Comparison of ENCODE assay signal across 14 cellular contexts in genomic region chr1:228830185-228830953, GRCh38.
DNase-seq lines count a peak whose midpoint lies in the region; ATAC-seq, FAIRE-seq and TF ChIP-seq lines count a peak whose summit lies in the region.
"Had no signal": no experiment of that assay in that cellular context is flagged by ENCODE, and none has a peak within 500 bp of the region (broad histone marks: within the 10 kb centered on the region; RNA-seq: fewer than 3 reads in every experiment).

No MANE protein-coding gene starts in this region.

- H3K4me3 Mint-ChIP-seq in activated CD8-positive, alpha-beta memory T cell treated with anti-CD3 and anti-CD28 coated beads, Interleukin-2, amount 10 ng/mL, durations not matched to agents 7 days and 5 days, result no peak overlapping the region
- H3K4me3 Mint-ChIP-seq: activated CD4-positive, alpha-beta T cell treated with anti-CD3 and anti-CD28 coated beads for 36 hours had no signal

- no peak for TF ChIP-seq RAD21 in GM12878 (IDR thresholded peaks at IDR 0.05; ENCODE audit: insufficient read depth, low read depth, low read length)

- H3K4me2 ChIP-seq in GM12878 (ENCODE audit: control insufficient read depth, insufficient read depth), result no peak overlapping the region
- H3K4me2 ChIP-seq: KMS-11 had no signal

- peaks cover 3% of the 10 kb centered on the region for H3K36me3 Mint-ChIP-seq in activated CD8-positive, alpha-beta memory T cell treated with anti-CD3 and anti-CD28 coated beads, Interleukin-2, amount 10 ng/mL, durations not matched to agents 7 days and 5 days

- H3K9me3 Mint-ChIP-seq in activated CD8-positive, alpha-beta memory T cell treated with anti-CD3 and anti-CD28 coated beads, Interleukin-2, amount 10 ng/mL, durations not matched to agents 7 days and 5 days (ENCODE audit: low read depth), result no peaks in the 10 kb centered on the region

- no peaks in the 10 kb centered on the region for H4K20me1 ChIP-seq in GM12878 (ENCODE audit: control insufficient read depth, insufficient read depth)

- peaks cover 63% of the 10 kb centered on the region for H3K4me1 Mint-ChIP-seq in activated CD8-positive, alpha-beta memory T cell treated with anti-CD3 and anti-CD28 coated beads, Interleukin-2, amount 10 ng/mL, durations not matched to agents 7 days and 5 days

- in situ Hi-C loops in GM12878 (cut with MboI), result no loop called here

- no peaks in the 10 kb centered on the region for H3K36me3 ChIP-seq in GM12878 (ENCODE audit: control insufficient read depth in 2 of 2, insufficient read depth in 2 of 2, low read length in 1 of 2)
- no peaks in the 10 kb centered on the region for H3K36me3 ChIP-seq in right lobe of liver

- TF ChIP-seq CTCF in GM12878 (IDR thresholded peaks at IDR 0.05 in 2 of 3, conservative IDR thresholded peaks at IDR 0.05 in 1 of 3; ENCODE audit: control insufficient read depth in 2 of 3, extremely low read depth in 1 of 3, insufficient read depth in 1 of 3, low read depth in 3 of 3, low read length in 3 of 3) (no peak), right lobe of liver (IDR thresholded peaks at IDR 0.05) (no peak)

- POLR2A ChIA-PET in GM12878 (lab: Charles Lee), result no interaction called here

- RAD21 ChIA-PET in GM12878 (lab: Charles Lee; ENCODE audit: unreplicated experiment), result interaction anchor here (2.9 kb wide), 1 partner anchor 19 kb away, joined by 18 read pairs; no protein-coding TSS in a partner anchor

- ATAC-seq in activated CD8-positive, alpha-beta memory T cell treated with anti-CD3 and anti-CD28 coated beads, Interleukin-2, amount 10 ng/mL, durations not matched to agents 7 days and 5 days, result peak; percentile 28
- ATAC-seq in GM12878 (peak; percentile 11), right lobe of liver (peak; percentile 39 to 91 (median 48)), HG03097 (IDR thresholded peaks at IDR 0.05; ENCODE audit: low FRiP score, unreplicated experiment) (no peak)

- 78% methylated on average over 14 of the region's 14 CpGs for WGBS in GM12878 (ENCODE audit: insufficient coverage, insufficient replicate concordance, low lambda C conversion rate, missing lambda C conversion rate)
- 40% methylated on average over 1 of the region's 14 CpGs for WGBS in right lobe of liver (ENCODE audit: insufficient coverage, low coverage, low lambda C conversion rate, missing lambda C conversion rate)

- DNase-seq in activated CD8-positive, alpha-beta memory T cell treated with anti-CD3 and anti-CD28 coated beads, Interleukin-2, amount 10 ng/mL, durations not matched to agents 7 days and 5 days, result no peak
- DNase-seq in activated CD8-positive, alpha-beta memory T cell treated with anti-CD3 and anti-CD28 coated beads, Interleukin-2, amount 50 U/mL, for 4 hours, result no peak
- DNase-seq in GM12878 (ENCODE audit: low read depth, low spot score), result no peak
- peak in 2 of 3 donors; percentile 30 to 90 for DNase-seq in right lobe of liver
- peak; percentile 83 for DNase-seq in superior temporal gyrus (ENCODE audit: extremely low spot score)
- no peak for DNase-seq in GF-D8 (lab: John Stamatoyannopoulos, UW)
- DNase-seq in dedifferentiated amniotic fluid mesenchymal stem cell (ENCODE audit: extremely low spot score), result no peak
- DNase-seq: activated CD4-positive, alpha-beta T cell treated with anti-CD3 and anti-CD28 coated beads for 36 hours; activated naive CD4-positive, alpha-beta T cell treated with Interleukin-2 at 50 U/mL for 16 hours; cortex of kidney; NCI-H2227 treated with DMSO at 0.1 percent for 48 hours had no signal

- no peak for FAIRE-seq in GM12878 (lab: Jason Lieb, UNC)
- FAIRE-seq: G401.6 had no signal

- H3K4me1 ChIP-seq in GM12878 (ENCODE audit: control insufficient read depth, insufficient read depth, low read length), result peaks cover 4% of the 10 kb centered on the region
- peaks cover 0 to 10% (median 0%) of the 10 kb centered on the region in 4 donors for H3K4me1 ChIP-seq in right lobe of liver

- no TSS peak for BruUV-seq in GM12878 (replicated peaks; lab: Mats Ljungman, UMichigan)

- TF ChIP-seq EP300 in GM12878 (IDR thresholded peaks at IDR 0.05; ENCODE audit: borderline replicate concordance in 1 of 2, control insufficient read depth in 1 of 2, low read depth in 2 of 2, low read length in 2 of 2), result no peak

- SMC1A ChIA-PET in GM12878 (lab: Charles Lee; ENCODE audit: uncharacterized antibody, unreplicated experiment), result interaction anchor here (1.0 to 2.6 kb wide), 4 partner anchors 11 to 63 kb away, joined by 3 to 11 read pairs (median 4); no protein-coding TSS in a partner anchor

- 0 out of 4 replicates have a peak, but pooled peaks cover 0 to 5% of the 10 kb centered on the region in 2 experiments for H3K27me3 ChIP-seq in GM12878 (replicated peaks in 1 of 2; ENCODE audit: control insufficient read depth in 2 of 2, insufficient read depth in 2 of 2, low read length in 1 of 2)
- no peaks in the 10 kb centered on the region for H3K27me3 ChIP-seq in right lobe of liver

- CTCF ChIA-PET in activated CD8-positive, alpha-beta memory T cell treated with anti-CD3 and anti-CD28 coated beads, Interleukin-2, amount 10 ng/mL, durations not matched to agents 7 days and 5 days (lab: Charles Lee), result interaction anchor here (0.6 to 1.7 kb wide), 4 partner anchors 26 to 131 kb away, joined by 3 to 7 read pairs (median 3); partner anchors contain the start of gene RHOU
- CTCF ChIA-PET in GM12878 (lab: Yijun Ruan, JAX), result interaction anchor here (1.0 to 1.2 kb wide), 2 partner anchors 12 to 19 kb away, joined by 4 to 5 read pairs; no protein-coding TSS in a partner anchor

- H3K9me3 ChIP-seq in GM12878 (replicated peaks; ENCODE audit: control insufficient read depth, insufficient read depth, low read length) (no peaks in the 10 kb centered on the region; the same call in 2 of the 3 replicates), right lobe of liver (no peaks in the 10 kb centered on the region)

- H3K27ac ChIP-seq in GM12878 (ENCODE audit: control insufficient read depth, insufficient read depth) (no peak overlapping the region), right lobe of liver (no peak overlapping the region)
- H3K27ac ChIP-seq: KMS-11 had no signal

- H2AFZ ChIP-seq in GM12878 (ENCODE audit: control insufficient read depth, low read depth, low read length), result no peak overlapping the region

- H3K4me3 ChIP-seq in GM12878 (no peak overlapping the region), right lobe of liver (no peak overlapping the region)

- H3K27me3 Mint-ChIP-seq in activated CD8-positive, alpha-beta memory T cell treated with anti-CD3 and anti-CD28 coated beads, Interleukin-2, amount 10 ng/mL, durations not matched to agents 7 days and 5 days, result peaks cover 55% of the 10 kb centered on the region
- H3K27me3 Mint-ChIP-seq: activated CD4-positive, alpha-beta T cell treated with anti-CD3 and anti-CD28 coated beads for 36 hours had no signal

- H3K9ac ChIP-seq in GM12878 (ENCODE audit: control insufficient read depth, insufficient read depth, low read length), result no peak overlapping the region
- H3K9ac ChIP-seq: KMS-11 had no signal

- TF ChIP-seq POLR2A in GM12878 (IDR thresholded peaks at IDR 0.05; ENCODE audit: low read depth, low read length) (no peak), right lobe of liver (IDR thresholded peaks at IDR 0.05) (no peak)

- no peaks in the 10 kb centered on the region for H3K79me2 ChIP-seq in GM12878 (ENCODE audit: control insufficient read depth, insufficient read depth, low read length)

- no peak overlapping the region for H3K27ac Mint-ChIP-seq in activated CD8-positive, alpha-beta memory T cell treated with anti-CD3 and anti-CD28 coated beads, Interleukin-2, amount 10 ng/mL, durations not matched to agents 7 days and 5 days
- H3K27ac Mint-ChIP-seq: activated CD4-positive, alpha-beta T cell treated with anti-CD3 and anti-CD28 coated beads for 36 hours had no signal

- intact Hi-C loops in GM12878 (cut with micrococcal nuclease; ENCODE audit: unreplicated experiment) (loop anchor here (2.0 kb wide), 1 partner anchor 36 kb away; no protein-coding TSS in a partner anchor), right lobe of liver (cut with DNase I) (no loop called here)

TF ChIP-seq in GM12878, 131 proteins besides CTCF, POLR2A, EP300 and RAD21 (continues in another document):
- TF ChIP-seq CREM (IDR thresholded peaks at IDR 0.05; ENCODE audit: low read depth) (no peak), CHD1 (IDR thresholded peaks at IDR 0.05; ENCODE audit: low read depth, low read length) (no peak), TCF7 (IDR thresholded peaks at IDR 0.05; ENCODE audit: borderline replicate concordance) (no peak), HDGF (IDR thresholded peaks at IDR 0.05) (no peak), YBX1 (IDR thresholded peaks at IDR 0.05) (no peak)
- TF ChIP-seq, protein P1, sequence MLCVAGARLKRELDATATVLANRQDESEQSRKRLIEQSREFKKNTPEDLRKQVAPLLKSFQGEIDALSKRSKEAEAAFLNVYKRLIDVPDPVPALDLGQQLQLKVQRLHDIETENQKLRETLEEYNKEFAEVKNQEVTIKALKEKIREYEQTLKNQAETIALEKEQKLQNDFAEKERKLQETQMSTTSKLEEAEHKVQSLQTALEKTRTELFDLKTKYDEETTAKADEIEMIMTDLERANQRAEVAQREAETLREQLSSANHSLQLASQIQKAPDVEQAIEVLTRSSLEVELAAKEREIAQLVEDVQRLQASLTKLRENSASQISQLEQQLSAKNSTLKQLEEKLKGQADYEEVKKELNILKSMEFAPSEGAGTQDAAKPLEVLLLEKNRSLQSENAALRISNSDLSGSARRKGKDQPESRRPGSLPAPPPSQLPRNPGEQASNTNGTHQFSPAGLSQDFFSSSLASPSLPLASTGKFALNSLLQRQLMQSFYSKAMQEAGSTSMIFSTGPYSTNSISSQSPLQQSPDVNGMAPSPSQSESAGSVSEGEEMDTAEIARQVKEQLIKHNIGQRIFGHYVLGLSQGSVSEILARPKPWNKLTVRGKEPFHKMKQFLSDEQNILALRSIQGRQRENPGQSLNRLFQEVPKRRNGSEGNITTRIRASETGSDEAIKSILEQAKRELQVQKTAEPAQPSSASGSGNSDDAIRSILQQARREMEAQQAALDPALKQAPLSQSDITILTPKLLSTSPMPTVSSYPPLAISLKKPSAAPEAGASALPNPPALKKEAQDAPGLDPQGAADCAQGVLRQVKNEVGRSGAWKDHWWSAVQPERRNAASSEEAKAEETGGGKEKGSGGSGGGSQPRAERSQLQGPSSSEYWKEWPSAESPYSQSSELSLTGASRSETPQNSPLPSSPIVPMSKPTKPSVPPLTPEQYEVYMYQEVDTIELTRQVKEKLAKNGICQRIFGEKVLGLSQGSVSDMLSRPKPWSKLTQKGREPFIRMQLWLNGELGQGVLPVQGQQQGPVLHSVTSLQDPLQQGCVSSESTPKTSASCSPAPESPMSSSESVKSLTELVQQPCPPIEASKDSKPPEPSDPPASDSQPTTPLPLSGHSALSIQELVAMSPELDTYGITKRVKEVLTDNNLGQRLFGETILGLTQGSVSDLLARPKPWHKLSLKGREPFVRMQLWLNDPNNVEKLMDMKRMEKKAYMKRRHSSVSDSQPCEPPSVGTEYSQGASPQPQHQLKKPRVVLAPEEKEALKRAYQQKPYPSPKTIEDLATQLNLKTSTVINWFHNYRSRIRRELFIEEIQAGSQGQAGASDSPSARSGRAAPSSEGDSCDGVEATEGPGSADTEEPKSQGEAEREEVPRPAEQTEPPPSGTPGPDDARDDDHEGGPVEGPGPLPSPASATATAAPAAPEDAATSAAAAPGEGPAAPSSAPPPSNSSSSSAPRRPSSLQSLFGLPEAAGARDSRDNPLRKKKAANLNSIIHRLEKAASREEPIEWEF (IDR thresholded peaks at IDR 0.05; ENCODE audit: insufficient replicate concordance, low read depth, low read length), result no peak

Comparison
In these comparisons a context has a peak if more than half of its experiments do, and no peak if none do; other contexts are left out.
1. DNase-seq: peak in right lobe of liver (2 of 3) and superior temporal gyrus (single experiment); none in activated CD8-positive, alpha-beta memory T cell treated with anti-CD3 and anti-CD28 coated beads, Interleukin-2, amount 10 ng/mL, durations not matched to agents 7 days and 5 days (single experiment), activated CD8-positive, alpha-beta memory T cell treated with anti-CD3 and anti-CD28 coated beads, Interleukin-2, amount 50 U/mL, for 4 hours (single experiment), GM12878 (single experiment), GF-D8 (single experiment) and dedifferentiated amniotic fluid mesenchymal stem cell (single experiment).